8 cellular contexts compared by ENCODE assay signal in the genomic region with DNA sequence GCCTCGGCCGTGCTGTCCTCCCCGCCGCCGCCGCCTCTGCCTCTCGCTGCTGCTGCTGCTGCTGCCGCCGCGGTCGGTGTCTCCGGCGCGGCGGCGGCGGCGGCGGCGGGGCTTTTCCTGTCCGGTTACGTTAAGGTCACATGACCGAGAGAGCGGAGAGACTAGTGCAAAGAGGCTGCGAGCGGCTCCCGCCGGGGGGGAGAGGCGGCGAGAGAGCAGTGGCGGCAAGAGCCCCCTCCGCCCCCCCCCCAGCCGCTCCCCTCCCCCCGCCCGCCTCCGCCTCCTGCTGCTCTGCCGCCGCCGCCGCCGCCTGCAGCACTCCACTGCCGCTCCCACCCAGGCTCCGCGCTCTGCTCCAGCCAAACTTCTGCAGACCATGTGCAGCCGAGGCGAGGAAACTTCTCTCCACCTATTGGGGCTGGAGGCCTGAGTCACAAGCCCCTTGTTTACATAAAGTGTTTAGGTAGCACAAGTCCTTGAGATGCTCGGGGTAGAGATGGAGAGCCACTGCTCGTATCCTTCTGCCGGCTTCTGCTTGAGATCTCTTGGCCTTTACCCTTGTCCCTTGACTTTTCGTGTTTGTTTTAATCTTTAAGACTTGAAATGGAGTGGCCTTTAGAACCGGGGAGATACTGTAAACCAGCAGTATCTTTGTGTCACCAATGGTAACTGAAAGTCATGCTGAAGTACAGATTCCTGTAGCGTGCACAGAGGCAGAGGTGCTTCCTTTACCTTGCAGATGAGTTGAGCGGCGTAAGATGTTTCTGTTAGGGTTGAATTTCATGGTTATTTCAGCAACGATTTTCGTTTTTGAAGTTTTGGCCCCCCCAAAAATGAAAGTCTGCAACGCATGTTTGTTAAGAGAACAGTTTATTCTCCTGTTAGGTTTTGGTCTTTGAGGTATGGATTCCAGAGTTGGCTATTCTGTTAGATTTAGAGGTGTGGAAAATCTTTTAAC. TPM values are rescaled to one million over a fixed set of nuclear protein-coding genes. Genes with fewer than 3 reads are reported as not detected.
DNase-seq lines count a peak whose midpoint lies in the region; ATAC-seq and TF ChIP-seq lines count a peak whose summit lies in the region.

A gene with protein sequence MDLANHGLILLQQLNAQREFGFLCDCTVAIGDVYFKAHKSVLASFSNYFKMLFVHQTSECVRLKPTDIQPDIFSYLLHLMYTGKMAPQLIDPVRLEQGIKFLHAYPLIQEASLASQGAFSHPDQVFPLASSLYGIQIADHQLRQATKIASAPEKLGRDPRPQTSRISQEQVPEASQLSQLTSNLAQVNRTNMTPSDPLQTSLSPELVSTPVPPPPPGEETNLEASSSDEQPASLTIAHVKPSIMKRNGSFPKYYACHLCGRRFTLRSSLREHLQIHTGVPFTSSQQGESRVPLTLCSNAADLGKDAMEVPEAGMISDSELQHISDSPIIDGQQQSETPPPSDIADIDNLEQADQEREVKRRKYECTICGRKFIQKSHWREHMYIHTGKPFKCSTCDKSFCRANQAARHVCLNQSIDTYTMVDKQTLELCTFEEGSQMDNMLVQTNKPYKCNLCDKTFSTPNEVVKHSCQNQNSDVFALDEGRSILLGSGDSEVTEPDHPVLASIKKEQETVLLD (minus strand): TSS at position 89 of the 958 bp plus-strand sequence. CDS start 17,922 bp downstream, outside the sequence.

- H3K4me1 ChIP-seq in CD8-positive, alpha-beta T cell (ENCODE audit: insufficient read depth, low read length): peaks cover 65% of the 10 kb centered on the region

- intact Hi-C loops in CD8-positive, alpha-beta T cell (cut with DNase I, micrococcal nuclease): loop anchor here (1.0 to 5.0 kb wide), 7 partner anchors 14 to 1591 kb away; a partner anchor contains a TSS

- H3K27ac Mint-ChIP-seq in CD8-positive, alpha-beta T cell: peak within 1 kb of the TSS; percentile 99
- peak within 1 kb of the TSS; percentile 100 for H3K27ac Mint-ChIP-seq in activated naive CD4-positive, alpha-beta T cell treated with anti-CD3 and anti-CD28 coated beads, Interleukin-2, amount 10 ng/mL, durations not matched to agents 7 days and 5 days

- H3K4me1 Mint-ChIP-seq in CD8-positive, alpha-beta T cell (ENCODE audit: low read depth): peaks cover 70% of the 10 kb centered on the region
- H3K4me1 Mint-ChIP-seq in activated naive CD4-positive, alpha-beta T cell treated with anti-CD3 and anti-CD28 coated beads, Interleukin-2, amount 10 ng/mL, durations not matched to agents 7 days and 5 days: peaks cover 66% of the 10 kb centered on the region

- no peaks in the 10 kb centered on the region for H3K9me3 ChIP-seq in CD8-positive, alpha-beta T cell (ENCODE audit: low read length)

- TF ChIP-seq CTCF in CD8-positive, alpha-beta T cell (IDR thresholded peaks at IDR 0.05): no peak

- H3K27ac ChIP-seq in CD8-positive, alpha-beta T cell (ENCODE audit: low read depth, low read length): peak within 1 kb of the TSS; percentile 94
- peak within 1 kb of the TSS; percentile 91 for H3K27ac ChIP-seq in temporal lobe (ENCODE audit: low read depth, low read length)

- H3K4me3 ChIP-seq in CD8-positive, alpha-beta T cell (ENCODE audit: low read depth, low read length): peak within 1 kb of the TSS; percentile 92

- CTCF ChIA-PET in CD8-positive, alpha-beta T cell (lab: Charles Lee): no interaction called here
- CTCF ChIA-PET in activated naive CD4-positive, alpha-beta T cell treated with anti-CD3 and anti-CD28 coated beads, Interleukin-2, amount 10 ng/mL, durations not matched to agents 7 days and 5 days (lab: Charles Lee): interaction anchor here (1.2 kb wide), 1 partner anchor 15 kb away, joined by 3 read pairs; no protein-coding TSS in a partner anchor

- no peaks in the 10 kb centered on the region for H3K27me3 Mint-ChIP-seq in CD8-positive, alpha-beta T cell (ENCODE audit: low read depth)
- H3K27me3 Mint-ChIP-seq in activated naive CD4-positive, alpha-beta T cell treated with anti-CD3 and anti-CD28 coated beads, Interleukin-2, amount 10 ng/mL, durations not matched to agents 7 days and 5 days: no peaks in the 10 kb centered on the region

- H3K36me3 Mint-ChIP-seq in CD8-positive, alpha-beta T cell: peaks cover 25% of the 10 kb centered on the region
- H3K36me3 Mint-ChIP-seq in activated naive CD4-positive, alpha-beta T cell treated with anti-CD3 and anti-CD28 coated beads, Interleukin-2, amount 10 ng/mL, durations not matched to agents 7 days and 5 days: peaks cover 36% of the 10 kb centered on the region

- ATAC-seq in CD8-positive, alpha-beta T cell: peak; percentile 16
- peak; percentile 8 for ATAC-seq in GM21381 (IDR thresholded peaks at IDR 0.05; ENCODE audit: unreplicated experiment)
- peak; percentile 24 for ATAC-seq in SK-N-SH treated with all-trans-retinoic acid at 6 μM for 48 hours

- POLR2A ChIA-PET in CD8-positive, alpha-beta T cell (lab: Charles Lee): interaction anchor here (2.6 to 4.0 kb wide), 4 partner anchors 13 to 61 kb away, joined by 11 to 58 read pairs (median 40); a partner anchor contains a TSS

- H3K27me3 ChIP-seq in CD8-positive, alpha-beta T cell (ENCODE audit: insufficient read depth, low read length): no peaks in the 10 kb centered on the region

- DNase-seq in CD8-positive, alpha-beta T cell: peak; percentile 42 to 81 (median 68)
- peak; percentile 25 for DNase-seq in KG1 (lab: John Stamatoyannopoulos, UW)
- peak; percentile 74 for DNase-seq in activated naive CD4-positive, alpha-beta T cell treated with anti-CD3 and anti-CD28 coated beads, Interleukin-2, amount 10 ng/mL, durations not matched to agents 7 days and 5 days
- DNase-seq in glomerular visceral epithelial cell (ENCODE audit: extremely low spot score): peak; percentile 68
- DNase-seq in nucleus accumbens (lab: John Stamatoyannopoulos, UW): peak in 54 of 56 donors; percentile 11 to 85 (median 56)

- H3K9me3 Mint-ChIP-seq in CD8-positive, alpha-beta T cell: no peaks in the 10 kb centered on the region
- no peaks in the 10 kb centered on the region for H3K9me3 Mint-ChIP-seq in activated naive CD4-positive, alpha-beta T cell treated with anti-CD3 and anti-CD28 coated beads, Interleukin-2, amount 10 ng/mL, durations not matched to agents 7 days and 5 days

- H3K36me3 ChIP-seq in CD8-positive, alpha-beta T cell (ENCODE audit: insufficient read depth, low read length): no peaks in the 10 kb centered on the region

- H3K4me3 Mint-ChIP-seq in CD8-positive, alpha-beta T cell: peak within 1 kb of the TSS; percentile 98
- H3K4me3 Mint-ChIP-seq in activated naive CD4-positive, alpha-beta T cell treated with anti-CD3 and anti-CD28 coated beads, Interleukin-2, amount 10 ng/mL, durations not matched to agents 7 days and 5 days: peak within 1 kb of the TSS; percentile 99

TF ChIP-seq in SK-N-SH treated with all-trans-retinoic acid at 6 μM for 48 hours, 23 proteins besides CTCF, POLR2A, EP300 and RAD21 (continues in another document):
- no peak for TF ChIP-seq ZFP3 (CRISPR knock-in tag; IDR thresholded peaks at IDR 0.05)
- no peak for TF ChIP-seq OSR1 (CRISPR knock-in tag; IDR thresholded peaks at IDR 0.05)
- TF ChIP-seq ESRRG (CRISPR knock-in tag; IDR thresholded peaks at IDR 0.05): no peak
- TF ChIP-seq, protein P1, sequence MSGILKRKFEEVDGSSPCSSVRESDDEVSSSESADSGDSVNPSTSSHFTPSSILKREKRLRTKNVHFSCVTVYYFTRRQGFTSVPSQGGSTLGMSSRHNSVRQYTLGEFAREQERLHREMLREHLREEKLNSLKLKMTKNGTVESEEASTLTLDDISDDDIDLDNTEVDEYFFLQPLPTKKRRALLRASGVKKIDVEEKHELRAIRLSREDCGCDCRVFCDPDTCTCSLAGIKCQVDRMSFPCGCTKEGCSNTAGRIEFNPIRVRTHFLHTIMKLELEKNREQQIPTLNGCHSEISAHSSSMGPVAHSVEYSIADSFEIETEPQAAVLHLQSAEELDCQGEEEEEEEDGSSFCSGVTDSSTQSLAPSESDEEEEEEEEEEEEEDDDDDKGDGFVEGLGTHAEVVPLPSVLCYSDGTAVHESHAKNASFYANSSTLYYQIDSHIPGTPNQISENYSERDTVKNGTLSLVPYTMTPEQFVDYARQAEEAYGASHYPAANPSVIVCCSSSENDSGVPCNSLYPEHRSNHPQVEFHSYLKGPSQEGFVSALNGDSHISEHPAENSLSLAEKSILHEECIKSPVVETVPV (CRISPR knock-in tag; IDR thresholded peaks at IDR 0.05): no peak
- no peak for TF ChIP-seq CSDC2 (CRISPR knock-in tag; IDR thresholded peaks at IDR 0.05)
- TF ChIP-seq, protein P2, sequence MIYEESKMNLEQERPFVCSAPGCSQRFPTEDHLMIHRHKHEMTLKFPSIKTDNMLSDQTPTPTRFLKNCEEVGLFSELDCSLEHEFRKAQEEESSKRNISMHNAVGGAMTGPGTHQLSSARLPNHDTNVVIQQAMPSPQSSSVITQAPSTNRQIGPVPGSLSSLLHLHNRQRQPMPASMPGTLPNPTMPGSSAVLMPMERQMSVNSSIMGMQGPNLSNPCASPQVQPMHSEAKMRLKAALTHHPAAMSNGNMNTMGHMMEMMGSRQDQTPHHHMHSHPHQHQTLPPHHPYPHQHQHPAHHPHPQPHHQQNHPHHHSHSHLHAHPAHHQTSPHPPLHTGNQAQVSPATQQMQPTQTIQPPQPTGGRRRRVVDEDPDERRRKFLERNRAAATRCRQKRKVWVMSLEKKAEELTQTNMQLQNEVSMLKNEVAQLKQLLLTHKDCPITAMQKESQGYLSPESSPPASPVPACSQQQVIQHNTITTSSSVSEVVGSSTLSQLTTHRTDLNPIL (CRISPR knock-in tag; IDR thresholded peaks at IDR 0.05; ENCODE audit: low read depth): no peak
- no peak for TF ChIP-seq RARB (CRISPR knock-in tag; IDR thresholded peaks at IDR 0.05)
- TF ChIP-seq, protein P3, sequence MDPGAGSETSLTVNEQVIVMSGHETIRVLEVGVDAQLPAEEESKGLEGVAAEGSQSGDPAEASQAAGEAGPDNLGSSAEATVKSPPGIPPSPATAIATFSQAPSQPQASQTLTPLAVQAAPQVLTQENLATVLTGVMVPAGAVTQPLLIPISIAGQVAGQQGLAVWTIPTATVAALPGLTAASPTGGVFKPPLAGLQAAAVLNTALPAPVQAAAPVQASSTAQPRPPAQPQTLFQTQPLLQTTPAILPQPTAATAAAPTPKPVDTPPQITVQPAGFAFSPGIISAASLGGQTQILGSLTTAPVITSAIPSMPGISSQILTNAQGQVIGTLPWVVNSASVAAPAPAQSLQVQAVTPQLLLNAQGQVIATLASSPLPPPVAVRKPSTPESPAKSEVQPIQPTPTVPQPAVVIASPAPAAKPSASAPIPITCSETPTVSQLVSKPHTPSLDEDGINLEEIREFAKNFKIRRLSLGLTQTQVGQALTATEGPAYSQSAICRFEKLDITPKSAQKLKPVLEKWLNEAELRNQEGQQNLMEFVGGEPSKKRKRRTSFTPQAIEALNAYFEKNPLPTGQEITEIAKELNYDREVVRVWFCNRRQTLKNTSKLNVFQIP (CRISPR knock-in tag; IDR thresholded peaks at IDR 0.05; ENCODE audit: borderline replicate concordance, low read depth): no peak
- no peak for TF ChIP-seq ZFP30 (CRISPR knock-in tag; IDR thresholded peaks at IDR 0.05)
- TF ChIP-seq ZC3H10 (CRISPR knock-in tag; IDR thresholded peaks at IDR 0.05): no peak
- no peak for TF ChIP-seq ZNF565 (CRISPR knock-in tag; conservative IDR thresholded peaks at IDR 0.05; ENCODE audit: low read depth)

RNA-seq across cellular contexts. Expression of the gene that starts here (rescaled TPM):
- total RNA-seq in CD8-positive, alpha-beta T cell: 10 to 100 TPM; 22.1 to 23.0 TPM
- 5.9 TPM for total RNA-seq in temporal lobe

Comparison
In these comparisons a context has a peak if more than half of its experiments do, and no peak if none do; other contexts are left out.
1. Peak in every context shown above with its lines: DNase-seq, ATAC-seq, H3K4me3 ChIP-seq and H3K27ac ChIP-seq.